ENCODE assay signal across 13 cellular contexts in genomic region chr4:141391771-141392170, GRCh38.
DNase-seq lines count a peak whose midpoint lies in the region; ATAC-seq and TF ChIP-seq lines count a peak whose summit lies in the region.
"Had no signal": no experiment of that assay in that cellular context is flagged by ENCODE, and none has a peak within 500 bp of the region (broad histone marks: within the 10 kb centered on the region; RNA-seq: fewer than 3 reads in every experiment).

No MANE protein-coding gene starts in this region.

- H3K36me3 ChIP-seq in RWPE2 (ENCODE audit: low read depth) (no peaks in the 10 kb centered on the region), left lung (no peaks in the 10 kb centered on the region)

- no peak for TF ChIP-seq CTCF in RWPE2 (IDR thresholded peaks at IDR 0.05; ENCODE audit: poor library complexity, severe bottlenecking)
- no peak for TF ChIP-seq CTCF in left lung (IDR thresholded peaks at IDR 0.05)

- H3K27ac ChIP-seq in RWPE2 (ENCODE audit: poor library complexity, severe bottlenecking): peak overlapping the region; percentile 89
- H3K27ac ChIP-seq in left lung: no peak overlapping the region

- no peaks in the 10 kb centered on the region for H3K9me3 ChIP-seq in RWPE2 (ENCODE audit: severe bottlenecking)
- H3K9me3 ChIP-seq in left lung: no peaks in the 10 kb centered on the region

- H3K4me1 ChIP-seq in RWPE2 (ENCODE audit: insufficient read depth, poor library complexity, severe bottlenecking) (peaks cover 45% of the 10 kb centered on the region), left lung (no peaks in the 10 kb centered on the region)

- H3K4me3 ChIP-seq in RWPE2 (ENCODE audit: severe bottlenecking) (no peak overlapping the region), left lung (no peak overlapping the region)
- H3K4me3 ChIP-seq: lung had no signal

- peak; percentile 18 for DNase-seq in EL
- DNase-seq in NCI-H146 treated with DMSO at 0.1 percent for 48 hours (lab: John Stamatoyannopoulos, UW; ENCODE audit: unreplicated experiment): peak; percentile 26
- no peak for DNase-seq in RWPE2 (ENCODE audit: low spot score)
- DNase-seq in left lung: no peak
- DNase-seq in T-helper 1 cell: no peak
- DNase-seq in NCI-H526 (lab: John Stamatoyannopoulos, UW): no peak
- no peak for DNase-seq in foreskin melanocyte
- DNase-seq: activated effector memory CD4-positive, alpha-beta T cell treated with Interleukin-2 at 50 U/mL for 16 hours; DMS79; naive thymus-derived CD8-positive, alpha-beta T cell; NCI-H446 treated with DMSO at 0.1 percent for 48 hours had no signal

- intact Hi-C loops in left lung (cut with DNase I): no loop called here

- ATAC-seq in RWPE2 (ENCODE audit: low read depth) (peak; percentile 81), left lung (peak; percentile 60)
- ATAC-seq: naive thymus-derived CD8-positive, alpha-beta T cell; WTC11 had no signal

- H3K27me3 ChIP-seq in RWPE2 (ENCODE audit: insufficient read depth, poor library complexity, severe bottlenecking) (no peaks in the 10 kb centered on the region), left lung (no peaks in the 10 kb centered on the region)

Comparison
In these comparisons a context has a peak if more than half of its experiments do, and no peak if none do; other contexts are left out.
1. DNase-seq: peak in EL (single experiment) and NCI-H146 treated with DMSO at 0.1 percent for 48 hours (single experiment); none in RWPE2 (single experiment), left lung (0 of 2), T-helper 1 cell (0 of 5), NCI-H526 (0 of 2) and foreskin melanocyte (single experiment).